1 cellular context compared by ENCODE assay signal in genomic region chr12:50084775-50085614, GRCh38.
TF ChIP-seq lines count a peak whose summit lies in the region.

Gene SMARCD1, plus strand, starts transcription at chr12:50085342. Its CDS starts 28 bp downstream, at chr12:50085370.

TF ChIP-seq in HCT116, 20 proteins besides CTCF, POLR2A, EP300 and RAD21 (continued from another document):
- TF ChIP-seq EZH2phosphoT487 (IDR thresholded peaks at IDR 0.05; ENCODE audit: borderline replicate concordance) = no peak
- peak; percentile 76 for TF ChIP-seq POLR2AphosphoS5 (IDR thresholded peaks at IDR 0.05; ENCODE audit: low read depth, low read length)
